Comparison of ENCODE assay signal across 25 cellular contexts in genomic region chr20:61878478-61879302, GRCh38.
"Had no signal": no experiment of that assay in that cellular context is flagged by ENCODE, and none has a peak within 500 bp of the region (broad histone marks: within the 10 kb centered on the region; RNA-seq: fewer than 3 reads in every experiment).

No MANE protein-coding gene starts in this region.

- H3K36me3 Mint-ChIP-seq: naive thymus-derived CD8-positive, alpha-beta T cell; neural progenitor cell; stimulated activated memory B cell treated with anti-CD40 and anti-IgM and Interleukin-4, amounts not matched to agents 10 μg/mL and 1 μg/mL and 100 μg/mL, for 72 hours; type B pancreatic cell had no signal

- H2AFZ ChIP-seq: hepatocyte, neural progenitor cell had no signal

- H3K36me3 ChIP-seq: heart right ventricle, lower lobe of right lung, neural progenitor cell, pancreas, prostate gland, right lobe of liver, tibial nerve, vagina had no signal

- H3K9me3 ChIP-seq: heart right ventricle, lower lobe of right lung, pancreas, prostate gland, right lobe of liver, tibial nerve, vagina had no signal

- H3K27ac Mint-ChIP-seq: naive thymus-derived CD8-positive, alpha-beta T cell; nephron; neural progenitor cell; stimulated activated memory B cell treated with anti-CD40 and anti-IgM and Interleukin-4, amounts not matched to agents 10 μg/mL and 1 μg/mL and 100 μg/mL, for 72 hours; stimulated activated naive CD8-positive, alpha-beta T cell treated with anti-CD3 and anti-CD28 coated beads, Interleukin-15, amount 100 ng/mL, for 72 hours; type B pancreatic cell had no signal

- H3K4me3 Mint-ChIP-seq: naive thymus-derived CD8-positive, alpha-beta T cell; nephron; neural progenitor cell; stimulated activated memory B cell treated with anti-CD40 and anti-IgM and Interleukin-4, amounts not matched to agents 10 μg/mL and 1 μg/mL and 100 μg/mL, for 72 hours; stimulated activated naive CD8-positive, alpha-beta T cell treated with anti-CD3 and anti-CD28 coated beads, Interleukin-15, amount 100 ng/mL, for 72 hours; type B pancreatic cell had no signal

- DNase-seq: heart right ventricle; islet precursor cell; lower lobe of right lung; mammary epithelial cell; mesenchymal stem cell; naive thymus-derived CD8-positive, alpha-beta T cell; retina; right lobe of liver; stimulated activated CD4-positive, alpha-beta T cell treated with anti-CD3 and anti-CD28 coated beads, Interleukin-1b, Interleukin-23, amount 100 ng/mL, for 48 hours; stimulated activated CD4-positive, alpha-beta T cell treated with anti-CD3 and anti-CD28 coated beads, Interleukin-2, amount 100 ng/mL, for 48 hours; stimulated activated CD4-positive, alpha-beta T cell treated with anti-CD3 and anti-CD28 coated beads, Interleukin-4, amount 100 ng/mL, for 4 hours; stimulated activated CD8-positive, alpha-beta memory T cell treated with anti-CD3 and anti-CD28 coated beads, Interleukin-4, amount 100 ng/mL, for 48 hours; stimulated activated naive CD4-positive, alpha-beta T cell treated with Interleukin-2 at 50 U/mL for 16 hours; stimulated activated naive CD8-positive, alpha-beta T cell treated with anti-CD3 and anti-CD28 coated beads, Interleukin-15, amount 100 ng/mL, for 72 hours; substantia nigra had no signal

- H3K4me1 ChIP-seq: heart right ventricle, lower lobe of right lung, neural progenitor cell, pancreas, prostate gland, right lobe of liver, vagina had no signal

- H3K27ac ChIP-seq: heart right ventricle, hepatocyte, lower lobe of right lung, neural progenitor cell, pancreas, prostate gland, right lobe of liver, tibial nerve, vagina had no signal

- H3K4me3 ChIP-seq: heart right ventricle, hepatocyte, lower lobe of right lung, neural progenitor cell, pancreas, prostate gland, right lobe of liver, smooth muscle cell, tibial nerve, vagina had no signal

- H3K4me1 Mint-ChIP-seq: nephron; stimulated activated memory B cell treated with anti-CD40 and anti-IgM and Interleukin-4, amounts not matched to agents 10 μg/mL and 1 μg/mL and 100 μg/mL, for 72 hours had no signal

- H3K9me3 Mint-ChIP-seq: naive thymus-derived CD8-positive, alpha-beta T cell; nephron; neural progenitor cell; stimulated activated memory B cell treated with anti-CD40 and anti-IgM and Interleukin-4, amounts not matched to agents 10 μg/mL and 1 μg/mL and 100 μg/mL, for 72 hours; stimulated activated naive CD8-positive, alpha-beta T cell treated with anti-CD3 and anti-CD28 coated beads, Interleukin-15, amount 100 ng/mL, for 72 hours; type B pancreatic cell had no signal

- H3K27me3 ChIP-seq: hepatocyte, neural progenitor cell, pancreas, right lobe of liver, tibial nerve, vagina had no signal

- H3K4me2 ChIP-seq: hepatocyte, neural progenitor cell, smooth muscle cell had no signal

- ATAC-seq: heart right ventricle; lower lobe of right lung; naive thymus-derived CD8-positive, alpha-beta T cell; pancreas; right lobe of liver; stimulated activated memory B cell treated with anti-CD40 and anti-IgM and Interleukin-4, amounts not matched to agents 10 μg/mL and 1 μg/mL and 100 μg/mL, for 72 hours; stimulated activated naive CD8-positive, alpha-beta T cell treated with anti-CD3 and anti-CD28 coated beads, Interleukin-15, amount 100 ng/mL, for 72 hours had no signal

- H3K79me2 ChIP-seq: hepatocyte had no signal
